10 cellular contexts compared by ENCODE assay signal in genomic region chr11:120709808-120710207, GRCh38.
DNase-seq lines count a peak whose midpoint lies in the region; ATAC-seq and TF ChIP-seq lines count a peak whose summit lies in the region.
"Had no signal": no experiment of that assay in that cellular context is flagged by ENCODE, and none has a peak within 500 bp of the region (broad histone marks: within the 10 kb centered on the region; RNA-seq: fewer than 3 reads in every experiment).

No MANE protein-coding gene starts in this region.

- ATAC-seq in GM21367 (IDR thresholded peaks at IDR 0.05; ENCODE audit: unreplicated experiment), result peak; percentile 66
- ATAC-seq in HG03045 (IDR thresholded peaks at IDR 0.05; ENCODE audit: unreplicated experiment), result peak; percentile 83

- DNase-seq in GM13977 (ENCODE audit: low spot score) (peak; percentile 75), dorsolateral prefrontal cortex (no peak), NCI-H1694 treated with DMSO at 0.1 percent for 48 hours (lab: John Stamatoyannopoulos, UW) (no peak), NCI-H524 treated with DMSO at 0.1 percent for 48 hours (lab: John Stamatoyannopoulos, UW) (no peak), NCI-H1092 (lab: John Stamatoyannopoulos, UW) (no peak), NCI-H2107 treated with DMSO at 0.1 percent for 48 hours (lab: John Stamatoyannopoulos, UW; ENCODE audit: unreplicated experiment) (no peak)
- DNase-seq: activated CD8-positive, alpha-beta memory T cell treated with anti-CD3 and anti-CD28 coated beads, Interleukin-2, amount 50 U/mL, for 4 hours had no signal

- H3K4me3 ChIP-seq in dorsolateral prefrontal cortex, result peak overlapping the region in 1 of 59 donors; percentile 12
- H3K4me3 ChIP-seq: psoas muscle had no signal

- in situ Hi-C loops in GM13977 (cut with MboI; ENCODE audit: low pct_unique_long_range_greater_than_20kb, low sequenced_read_pairs, unreplicated experiment), result no loop called here

- H3K27me3 ChIP-seq in dorsolateral prefrontal cortex, result no peaks in the 10 kb centered on the region

- TF ChIP-seq CTCF in GM13977 (IDR thresholded peaks at IDR 0.05; ENCODE audit: extremely low read depth, insufficient read depth, missing control alignments) (no peak), dorsolateral prefrontal cortex (IDR thresholded peaks at IDR 0.05 in 54 of 56, conservative IDR thresholded peaks at IDR 0.05 in 2 of 56; ENCODE audit: low read depth in 1 of 56, partially characterized antibody in 56 of 56) (no peak)

- H3K27ac ChIP-seq in dorsolateral prefrontal cortex, result peak overlapping the region in 37 of 59 donors; percentile 1 to 92 (median 70)
- H3K27ac ChIP-seq: psoas muscle had no signal

- intact Hi-C loops in dorsolateral prefrontal cortex (cut with DNase I), result no loop called here
